ENCODE assay signal across 11 cellular contexts in the genomic region with DNA sequence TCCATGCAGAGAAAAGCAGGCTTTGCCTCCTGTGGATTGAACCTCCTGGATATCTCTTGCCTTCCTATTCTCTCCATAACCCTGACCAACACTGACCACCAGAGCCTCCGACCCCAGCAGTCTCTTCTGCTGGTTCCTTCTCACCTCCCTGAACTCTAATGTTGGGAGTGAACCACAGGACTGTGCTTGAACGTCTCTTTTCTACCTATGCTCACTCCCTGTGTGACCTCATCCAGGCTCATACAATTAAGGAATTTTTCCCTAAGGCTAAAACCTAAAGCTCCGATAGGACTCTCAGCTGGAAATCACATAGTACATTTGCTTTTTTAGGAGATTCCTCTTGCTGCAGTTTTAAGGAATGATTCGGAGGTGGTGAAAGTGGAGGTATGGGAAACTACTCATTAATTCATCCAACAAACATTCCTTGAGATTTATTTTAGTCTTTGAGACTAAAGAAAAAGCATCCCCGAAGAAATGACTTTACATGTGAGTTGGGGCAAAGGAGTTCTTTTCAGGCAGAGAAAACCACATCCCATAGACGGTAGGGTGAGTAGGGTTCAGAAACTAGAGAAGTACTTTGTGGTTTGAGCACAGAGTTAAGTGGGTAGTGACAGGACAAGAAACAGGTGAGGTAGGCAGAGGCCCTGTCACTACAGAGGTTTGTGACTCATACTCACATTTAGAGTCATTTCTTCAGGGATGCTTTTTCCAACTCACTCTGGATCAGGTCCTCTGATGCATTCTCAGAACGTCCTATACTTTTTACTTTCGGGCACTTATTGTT. TPM values are rescaled to one million over a fixed set of nuclear protein-coding genes. Genes with fewer than 3 reads are reported as not detected.
DNase-seq lines count a peak whose midpoint lies in the region; ATAC-seq, FAIRE-seq and TF ChIP-seq lines count a peak whose summit lies in the region.
"Had no signal": no experiment of that assay in that cellular context is flagged by ENCODE, and none has a peak within 500 bp of the region (broad histone marks: within the 10 kb centered on the region; RNA-seq: fewer than 3 reads in every experiment).

No MANE protein-coding gene starts in this region.

- H2BK120ac ChIP-seq in neuronal stem cell (ENCODE audit: low read depth, low read length): no peak overlapping the region

- no peak overlapping the region for H3K14ac ChIP-seq in neuronal stem cell (ENCODE audit: low read length)

- H3K4me1 Mint-ChIP-seq in CD4-positive, alpha-beta memory T cell: peaks cover 6 to 8% (median 7%) of the 10 kb centered on the region in 4 donors
- H3K4me1 Mint-ChIP-seq in activated CD4-positive, alpha-beta memory T cell treated with anti-CD3 and anti-CD28 coated beads, Interleukin-2, amount 10 ng/mL, durations not matched to agents 7 days and 5 days: peaks cover 12% of the 10 kb centered on the region
- H3K4me1 Mint-ChIP-seq: stimulated activated naive B cell treated with anti-CD40 and anti-IgM and Interleukin-4, amounts not matched to agents 10 μg/mL and 1 μg/mL and 100 μg/mL, for 72 hours had no signal

- H3K4ac ChIP-seq in neuronal stem cell (ENCODE audit: low read length): no peak overlapping the region

- DNase-seq in CD4-positive, alpha-beta memory T cell: peak; percentile 6 to 38 (median 19)
- DNase-seq in GM19239 (ENCODE audit: insufficient read length, low spot score) (no peak), HT-29 (ENCODE audit: low spot score) (no peak), uterus (no peak), neuronal stem cell (ENCODE audit: low spot score) (no peak)
- DNase-seq in activated CD4-positive, alpha-beta memory T cell treated with anti-CD3 and anti-CD28 coated beads, Interleukin-2, amount 10 ng/mL, durations not matched to agents 7 days and 5 days: peak; percentile 29
- DNase-seq: Calu3; stimulated activated naive B cell treated with anti-CD40 and anti-IgM and Interleukin-4, amounts not matched to agents 10 μg/mL and 1 μg/mL and 100 μg/mL, for 72 hours had no signal

- TF ChIP-seq POLR2A in uterus (IDR thresholded peaks at IDR 0.05): no peak

- H3K4me1 ChIP-seq in CD4-positive, alpha-beta memory T cell (ENCODE audit: insufficient read depth, low read length): peaks cover 8% of the 10 kb centered on the region
- H3K4me1 ChIP-seq in uterus: no peaks in the 10 kb centered on the region
- H3K4me1 ChIP-seq in neuronal stem cell (ENCODE audit: control insufficient read depth in 2 of 2, insufficient read depth in 1 of 2, low read depth in 1 of 2, low read length in 2 of 2): no peaks in the 10 kb centered on the region

- H3K4me2 ChIP-seq in neuronal stem cell (ENCODE audit: insufficient read depth, low read length, poor library complexity, severe bottlenecking): no peak overlapping the region

- H4K91ac ChIP-seq in neuronal stem cell (ENCODE audit: low read depth, low read length, poor library complexity): no peak overlapping the region

- ATAC-seq in HG03025 (IDR thresholded peaks at IDR 0.05; ENCODE audit: low FRiP score, unreplicated experiment) (peak; percentile 97), SK-N-SH treated with all-trans-retinoic acid at 6 μM for 48 hours (no peak)

- WGBS in neuronal stem cell (ENCODE audit: extremely low coverage in 2 of 2, insufficient read length in 2 of 2, insufficient replicate concordance in 1 of 2), 2 donors: no CpG with 5 or more reads among the region's 8 CpGs

- H3K36me3 Mint-ChIP-seq in CD4-positive, alpha-beta memory T cell: no peaks in the 10 kb centered on the region
- H3K36me3 Mint-ChIP-seq in activated CD4-positive, alpha-beta memory T cell treated with anti-CD3 and anti-CD28 coated beads, Interleukin-2, amount 10 ng/mL, durations not matched to agents 7 days and 5 days (ENCODE audit: low read depth): no peaks in the 10 kb centered on the region
- H3K36me3 Mint-ChIP-seq: stimulated activated naive B cell treated with anti-CD40 and anti-IgM and Interleukin-4, amounts not matched to agents 10 μg/mL and 1 μg/mL and 100 μg/mL, for 72 hours had no signal

- CTCF ChIA-PET in CD4-positive, alpha-beta memory T cell (lab: Charles Lee; ENCODE audit: partially characterized antibody): no interaction called here
- CTCF ChIA-PET in activated CD4-positive, alpha-beta memory T cell treated with anti-CD3 and anti-CD28 coated beads, Interleukin-2, amount 10 ng/mL, durations not matched to agents 7 days and 5 days (lab: Charles Lee): no interaction called here

- peak overlapping the region in 1 of 7 donors; percentile 21 for H3K27ac Mint-ChIP-seq in CD4-positive, alpha-beta memory T cell
- no peak overlapping the region for H3K27ac Mint-ChIP-seq in activated CD4-positive, alpha-beta memory T cell treated with anti-CD3 and anti-CD28 coated beads, Interleukin-2, amount 10 ng/mL, durations not matched to agents 7 days and 5 days
- H3K27ac Mint-ChIP-seq: stimulated activated naive B cell treated with anti-CD40 and anti-IgM and Interleukin-4, amounts not matched to agents 10 μg/mL and 1 μg/mL and 100 μg/mL, for 72 hours had no signal

- H3K9me3 Mint-ChIP-seq in CD4-positive, alpha-beta memory T cell: no peaks in the 10 kb centered on the region
- no peaks in the 10 kb centered on the region for H3K9me3 Mint-ChIP-seq in activated CD4-positive, alpha-beta memory T cell treated with anti-CD3 and anti-CD28 coated beads, Interleukin-2, amount 10 ng/mL, durations not matched to agents 7 days and 5 days
- H3K9me3 Mint-ChIP-seq: stimulated activated naive B cell treated with anti-CD40 and anti-IgM and Interleukin-4, amounts not matched to agents 10 μg/mL and 1 μg/mL and 100 μg/mL, for 72 hours had no signal

- H3K4me3 Mint-ChIP-seq in CD4-positive, alpha-beta memory T cell: no peak overlapping the region
- H3K4me3 Mint-ChIP-seq in activated CD4-positive, alpha-beta memory T cell treated with anti-CD3 and anti-CD28 coated beads, Interleukin-2, amount 10 ng/mL, durations not matched to agents 7 days and 5 days: no peak overlapping the region
- H3K4me3 Mint-ChIP-seq: stimulated activated naive B cell treated with anti-CD40 and anti-IgM and Interleukin-4, amounts not matched to agents 10 μg/mL and 1 μg/mL and 100 μg/mL, for 72 hours had no signal

- H3K36me3 ChIP-seq in CD4-positive, alpha-beta memory T cell (ENCODE audit: insufficient read depth, low read length): no peaks in the 10 kb centered on the region
- H3K36me3 ChIP-seq in uterus (no peaks in the 10 kb centered on the region), neuronal stem cell (replicated peaks in 1 of 2; ENCODE audit: control insufficient read depth in 2 of 2, insufficient read depth in 2 of 2, low read length in 2 of 2) (peaks cover 11 to 39% of the 10 kb centered on the region in 2 donors)
- H3K36me3 ChIP-seq: neutrophil had no signal

- H2AK5ac ChIP-seq in neuronal stem cell (ENCODE audit: low read depth, low read length): no peak overlapping the region

- no peak for TF ChIP-seq CTCF in uterus (IDR thresholded peaks at IDR 0.05)

- no peak overlapping the region for H3K4me3 ChIP-seq in CD4-positive, alpha-beta memory T cell (ENCODE audit: low read length in 2 of 2)
- H3K4me3 ChIP-seq in uterus (no peak overlapping the region), neuronal stem cell (ENCODE audit: low read length in 2 of 2) (no peak overlapping the region)

- no peaks in the 10 kb centered on the region for H3K27me3 ChIP-seq in CD4-positive, alpha-beta memory T cell (ENCODE audit: insufficient read depth, low read length)
- H3K27me3 ChIP-seq in uterus: no peaks in the 10 kb centered on the region
- no peaks in the 10 kb centered on the region for H3K27me3 ChIP-seq in neuronal stem cell (ENCODE audit: control insufficient read depth in 3 of 3, insufficient read depth in 3 of 3, low read depth in 1 of 3, low read length in 3 of 3)

- no peak overlapping the region for H3K9ac ChIP-seq in neuronal stem cell (ENCODE audit: low read depth, low read length, poor library complexity)

- H3K18ac ChIP-seq in neuronal stem cell (ENCODE audit: low read length): no peak overlapping the region

- intact Hi-C loops in CD4-positive, alpha-beta memory T cell (cut with micrococcal nuclease): no loop called here
- intact Hi-C loops in uterus (cut with DNase I; ENCODE audit: low total_unique reads): no loop called here

- no peak overlapping the region for H3K23ac ChIP-seq in neuronal stem cell (ENCODE audit: low read depth, low read length, poor library complexity)

- H2BK15ac ChIP-seq in neuronal stem cell (ENCODE audit: low read length): no peak overlapping the region

- H4K8ac ChIP-seq in neuronal stem cell (ENCODE audit: low read depth, low read length): no peak overlapping the region

- no peak overlapping the region for H2AFZ ChIP-seq in neuronal stem cell (ENCODE audit: low read length)

- H3K27ac ChIP-seq in CD4-positive, alpha-beta memory T cell (ENCODE audit: low read depth, low read length): no peak overlapping the region
- H3K27ac ChIP-seq in uterus (no peak overlapping the region), neuronal stem cell (replicated peaks; ENCODE audit: low read length) (no peak overlapping the region)
- H3K27ac ChIP-seq: neutrophil had no signal

- POLR2A ChIA-PET in CD4-positive, alpha-beta memory T cell (lab: Charles Lee; ENCODE audit: partially characterized antibody): no interaction called here
- POLR2A ChIA-PET in activated CD4-positive, alpha-beta memory T cell treated with anti-CD3 and anti-CD28 coated beads, Interleukin-2, amount 10 ng/mL, durations not matched to agents 7 days and 5 days (lab: Charles Lee): no interaction called here

- no peak overlapping the region for H2BK12ac ChIP-seq in neuronal stem cell (ENCODE audit: low read length)

- H2BK5ac ChIP-seq in neuronal stem cell (ENCODE audit: low read length): no peak overlapping the region

- no peaks in the 10 kb centered on the region for H3K9me3 ChIP-seq in CD4-positive, alpha-beta memory T cell (ENCODE audit: control insufficient read depth in 1 of 2, low read length in 2 of 2)
- no peaks in the 10 kb centered on the region for H3K9me3 ChIP-seq in uterus
- H3K9me3 ChIP-seq in neuronal stem cell (replicated peaks in 1 of 2; ENCODE audit: control insufficient read depth in 2 of 2, insufficient read depth in 1 of 2, low read depth in 1 of 2, low read length in 2 of 2): no peaks in the 10 kb centered on the region
- H3K9me3 ChIP-seq: neutrophil had no signal

- peak; percentile 66 for FAIRE-seq in GM19239 (lab: Jason Lieb, UNC)

- peaks cover 2 to 3% of the 10 kb centered on the region in 2 donors for H3K27me3 Mint-ChIP-seq in CD4-positive, alpha-beta memory T cell
- H3K27me3 Mint-ChIP-seq in activated CD4-positive, alpha-beta memory T cell treated with anti-CD3 and anti-CD28 coated beads, Interleukin-2, amount 10 ng/mL, durations not matched to agents 7 days and 5 days: peaks cover 21% of the 10 kb centered on the region
- H3K27me3 Mint-ChIP-seq: stimulated activated naive B cell treated with anti-CD40 and anti-IgM and Interleukin-4, amounts not matched to agents 10 μg/mL and 1 μg/mL and 100 μg/mL, for 72 hours had no signal

- H3K79me1 ChIP-seq in neuronal stem cell (ENCODE audit: low read depth, low read length): no peaks in the 10 kb centered on the region

RNA-seq across cellular contexts. Expression of gene NDNF, which starts 30.8 kb away (rescaled TPM):
- total RNA-seq in CD4-positive, alpha-beta memory T cell: not detected
- polyA plus RNA-seq in CD4-positive, alpha-beta memory T cell: not detected
- total RNA-seq in activated CD4-positive, alpha-beta memory T cell treated with anti-CD3 and anti-CD28 coated beads, Interleukin-2, amount 10 ng/mL, durations not matched to agents 7 days and 5 days: under 1 TPM in 1 of 2 experiments, not detected in 1; 0.28 TPM
- total RNA-seq in HT-29 (2014; rRNA removed; shearing (Covaris generic)): 0.64 TPM in 1 of 2 replicates, not detected in the other
- total RNA-seq in uterus: 10 to 100 TPM in 1 of 4 donors, 1 to 10 TPM in 3; 1.5 to 10.9 (median 8.0) TPM
- polyA plus RNA-seq in neuronal stem cell (2013, experiment 1 of 2): 11.6 TPM
- 11.1 TPM for polyA plus RNA-seq in neuronal stem cell (2013, experiment 2 of 2)

Comparison
In these comparisons a context has a peak if more than half of its experiments do, and no peak if none do; other contexts are left out.
1. DNase-seq: peak in CD4-positive, alpha-beta memory T cell (5 of 5) and activated CD4-positive, alpha-beta memory T cell treated with anti-CD3 and anti-CD28 coated beads, Interleukin-2, amount 10 ng/mL, durations not matched to agents 7 days and 5 days (single experiment); none in GM19239 (single experiment), HT-29 (single experiment), uterus (0 of 2) and neuronal stem cell (single experiment).